7 cellular contexts compared by ENCODE assay signal in genomic region chr11:208917-209260, GRCh38. TPM values are rescaled to one million over a fixed set of nuclear protein-coding genes. Genes with fewer than 3 reads are reported as not detected.
DNase-seq lines count a peak whose midpoint lies in the region; ATAC-seq, FAIRE-seq and TF ChIP-seq lines count a peak whose summit lies in the region.

No MANE protein-coding gene starts in this region.

- H3K27ac Mint-ChIP-seq in activated T-helper 2 cell treated with anti-CD3 and anti-CD28 coated beads, Interferon-gamma antibody, Interleukin-2, Interleukin-4, amounts not matched to agents 10 μg/mL and 5 μg/mL and 100 μg/mL, durations not matched to agents 14 hours and 24 hours and 36 hours, result peak overlapping the region; percentile 100
- peak overlapping the region; percentile 94 to 95 for H3K27ac Mint-ChIP-seq in stimulated activated naive CD8-positive, alpha-beta T cell treated with anti-CD3 and anti-CD28 coated beads, Interleukin-15, amount 100 ng/mL, for 72 hours

- H3K27ac ChIP-seq in iPS DF 6.9 (ENCODE audit: low read length), result no peak overlapping the region

- H3K36me3 Mint-ChIP-seq in activated T-helper 2 cell treated with anti-CD3 and anti-CD28 coated beads, Interferon-gamma antibody, Interleukin-2, Interleukin-4, amounts not matched to agents 10 μg/mL and 5 μg/mL and 100 μg/mL, durations not matched to agents 14 hours and 24 hours and 36 hours (ENCODE audit: low read depth), result peaks cover 78% of the 10 kb centered on the region

- peak; percentile 0 for ATAC-seq in HG03354 (IDR thresholded peaks at IDR 0.05; ENCODE audit: poor library complexity, severe bottlenecking, unreplicated experiment)
- ATAC-seq in stimulated activated naive CD8-positive, alpha-beta T cell treated with anti-CD3 and anti-CD28 coated beads, Interleukin-15, amount 100 ng/mL, for 72 hours, result peak; percentile 10
- no peak for ATAC-seq in HG02678 (IDR thresholded peaks at IDR 0.05; ENCODE audit: unreplicated experiment)

- no peaks in the 10 kb centered on the region for H3K27me3 Mint-ChIP-seq in activated T-helper 2 cell treated with anti-CD3 and anti-CD28 coated beads, Interferon-gamma antibody, Interleukin-2, Interleukin-4, amounts not matched to agents 10 μg/mL and 5 μg/mL and 100 μg/mL, durations not matched to agents 14 hours and 24 hours and 36 hours (ENCODE audit: low read depth)
- no peaks in the 10 kb centered on the region for H3K27me3 Mint-ChIP-seq in stimulated activated naive CD8-positive, alpha-beta T cell treated with anti-CD3 and anti-CD28 coated beads, Interleukin-15, amount 100 ng/mL, for 72 hours

- intact Hi-C loops in activated T-helper 2 cell treated with anti-CD3 and anti-CD28 coated beads, Interferon-gamma antibody, Interleukin-2, Interleukin-4, amounts not matched to agents 10 μg/mL and 5 μg/mL and 100 μg/mL, durations not matched to agents 14 hours and 24 hours and 36 hours (cut with micrococcal nuclease), result loop anchor here (1.0 to 5.0 kb wide), 4 partner anchors 60 to 608 kb away; partner anchors contain the start of genes IFITM1 and PNPLA2

- H3K9me3 Mint-ChIP-seq in activated T-helper 2 cell treated with anti-CD3 and anti-CD28 coated beads, Interferon-gamma antibody, Interleukin-2, Interleukin-4, amounts not matched to agents 10 μg/mL and 5 μg/mL and 100 μg/mL, durations not matched to agents 14 hours and 24 hours and 36 hours, result no peaks in the 10 kb centered on the region
- H3K9me3 Mint-ChIP-seq in stimulated activated naive CD8-positive, alpha-beta T cell treated with anti-CD3 and anti-CD28 coated beads, Interleukin-15, amount 100 ng/mL, for 72 hours, result no peaks in the 10 kb centered on the region

- peak overlapping the region; percentile 100 for H3K4me3 Mint-ChIP-seq in activated T-helper 2 cell treated with anti-CD3 and anti-CD28 coated beads, Interferon-gamma antibody, Interleukin-2, Interleukin-4, amounts not matched to agents 10 μg/mL and 5 μg/mL and 100 μg/mL, durations not matched to agents 14 hours and 24 hours and 36 hours (ENCODE audit: low read depth)
- H3K4me3 Mint-ChIP-seq in stimulated activated naive CD8-positive, alpha-beta T cell treated with anti-CD3 and anti-CD28 coated beads, Interleukin-15, amount 100 ng/mL, for 72 hours, result peak overlapping the region; percentile 91 to 94

- WGBS in iPS DF 6.9 (ENCODE audit: insufficient coverage, insufficient read length), result no CpG with 5 or more reads among the region's 26 CpGs

- H3K4me1 Mint-ChIP-seq in activated T-helper 2 cell treated with anti-CD3 and anti-CD28 coated beads, Interferon-gamma antibody, Interleukin-2, Interleukin-4, amounts not matched to agents 10 μg/mL and 5 μg/mL and 100 μg/mL, durations not matched to agents 14 hours and 24 hours and 36 hours (ENCODE audit: low read depth), result peaks cover 13% of the 10 kb centered on the region
- peaks cover 65% of the 10 kb centered on the region for H3K4me1 Mint-ChIP-seq in stimulated activated naive CD8-positive, alpha-beta T cell treated with anti-CD3 and anti-CD28 coated beads, Interleukin-15, amount 100 ng/mL, for 72 hours

- no peak for DNase-seq in activated T-helper 2 cell treated with anti-CD3 and anti-CD28 coated beads, Interferon-gamma antibody, Interleukin-2, Interleukin-4, amounts not matched to agents 10 μg/mL and 5 μg/mL and 100 μg/mL, durations not matched to agents 14 hours and 24 hours and 36 hours (ENCODE audit: low spot score)
- no peak for DNase-seq in iPS DF 6.9 (ENCODE audit: low read depth, low spot score)
- no peak for DNase-seq in stimulated activated naive CD8-positive, alpha-beta T cell treated with anti-CD3 and anti-CD28 coated beads, Interleukin-15, amount 100 ng/mL, for 72 hours
- no peak for DNase-seq in GM12892 (ENCODE audit: insufficient read length)
- no peak for DNase-seq in medulla oblongata (ENCODE audit: extremely low spot score)

- no peak for FAIRE-seq in GM12892 (lab: Jason Lieb, UNC)

- H3K4me1 ChIP-seq in iPS DF 6.9 (ENCODE audit: control insufficient read depth, insufficient read depth, low read length), result peaks cover 3% of the 10 kb centered on the region; the same call in 1 of the 2 replicates

- peak overlapping the region; percentile 91 for H3K4me3 ChIP-seq in iPS DF 6.9 (ENCODE audit: low read length)

- H3K36me3 ChIP-seq in iPS DF 6.9 (ENCODE audit: control insufficient read depth, insufficient read depth, low read length), result peaks cover 23% of the 10 kb centered on the region; the same call in 1 of the 2 replicates

- no peak for TF ChIP-seq POLR2A in GM12892 (IDR thresholded peaks at IDR 0.05; ENCODE audit: low read depth, low read length)

- no peaks in the 10 kb centered on the region for H3K27me3 ChIP-seq in iPS DF 6.9 (ENCODE audit: control insufficient read depth, insufficient read depth, low read length)

- H3K9me3 ChIP-seq in iPS DF 6.9 (ENCODE audit: control insufficient read depth, insufficient read depth, low read length), result no peaks in the 10 kb centered on the region

RNA-seq across cellular contexts. Expression of gene RIC8A, which starts 1.4 kb away (rescaled TPM):
- 109 and 110 TPM in 2 replicates for total RNA-seq in activated T-helper 2 cell treated with anti-CD3 and anti-CD28 coated beads, Interferon-gamma antibody, Interleukin-2, Interleukin-4, amounts not matched to agents 10 μg/mL and 5 μg/mL and 100 μg/mL, durations not matched to agents 14 hours and 24 hours and 36 hours
- 38.6 TPM for polyA plus RNA-seq in GM12892 (2012; ENCODE audit: missing spikeins)

RNA-seq across cellular contexts. Expression of gene BET1L, which starts 1.7 kb away (rescaled TPM):
- total RNA-seq in activated T-helper 2 cell treated with anti-CD3 and anti-CD28 coated beads, Interferon-gamma antibody, Interleukin-2, Interleukin-4, amounts not matched to agents 10 μg/mL and 5 μg/mL and 100 μg/mL, durations not matched to agents 14 hours and 24 hours and 36 hours, result 43.7 and 46.3 TPM in 2 replicates
- polyA plus RNA-seq in GM12892 (2012; ENCODE audit: missing spikeins), result 24.1 TPM

RNA-seq across cellular contexts. Expression of gene SCGB1C1, which starts 16.0 kb away (rescaled TPM):
- not detected in 2 replicates for total RNA-seq in activated T-helper 2 cell treated with anti-CD3 and anti-CD28 coated beads, Interferon-gamma antibody, Interleukin-2, Interleukin-4, amounts not matched to agents 10 μg/mL and 5 μg/mL and 100 μg/mL, durations not matched to agents 14 hours and 24 hours and 36 hours
- not detected for polyA plus RNA-seq in GM12892 (2012; ENCODE audit: missing spikeins)

RNA-seq across cellular contexts. Expression of gene SIRT3, which starts 27.3 kb away (rescaled TPM):
- 17.0 and 17.3 TPM in 2 replicates for total RNA-seq in activated T-helper 2 cell treated with anti-CD3 and anti-CD28 coated beads, Interferon-gamma antibody, Interleukin-2, Interleukin-4, amounts not matched to agents 10 μg/mL and 5 μg/mL and 100 μg/mL, durations not matched to agents 14 hours and 24 hours and 36 hours
- polyA plus RNA-seq in GM12892 (2012; ENCODE audit: missing spikeins), result 20.7 TPM

RNA-seq across cellular contexts. Expression of gene PSMD13, which starts 27.9 kb away (rescaled TPM):
- total RNA-seq in activated T-helper 2 cell treated with anti-CD3 and anti-CD28 coated beads, Interferon-gamma antibody, Interleukin-2, Interleukin-4, amounts not matched to agents 10 μg/mL and 5 μg/mL and 100 μg/mL, durations not matched to agents 14 hours and 24 hours and 36 hours, result 255 and 258 TPM in 2 replicates
- polyA plus RNA-seq in GM12892 (2012; ENCODE audit: missing spikeins), result 147 TPM
